In the genomic region with DNA sequence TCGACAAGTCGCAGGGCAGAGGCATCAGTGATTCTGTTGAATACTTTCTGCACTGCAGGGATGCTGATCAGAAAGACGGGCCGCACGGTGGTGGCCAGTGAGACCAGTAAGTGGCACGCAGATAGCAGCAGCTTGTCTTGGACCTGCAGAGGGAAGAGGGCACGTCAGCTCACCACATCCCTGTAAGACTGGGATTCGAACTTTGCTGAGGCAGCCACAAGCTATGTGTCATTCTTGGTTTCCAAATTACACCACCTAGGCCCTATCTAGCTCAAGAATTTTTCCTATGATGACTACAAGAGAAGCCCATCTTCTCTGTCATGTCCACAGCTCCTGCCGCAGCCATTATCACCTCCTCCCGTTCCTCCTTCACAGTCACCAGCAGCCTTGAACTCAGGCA, we compare ENCODE assay signal across 21 cellular contexts. TPM values are rescaled to one million over a fixed set of nuclear protein-coding genes. Genes with fewer than 3 reads are reported as not detected.
A peak's percentile ranks its signal among the peaks of the same experiment; 100 is the strongest.
DNase-seq lines count a peak whose midpoint lies in the region; ATAC-seq and TF ChIP-seq lines count a peak whose summit lies in the region.
"Had no signal": no experiment of that assay in that cellular context is flagged by ENCODE, and none has a peak within 500 bp of the region (broad histone marks: within the 10 kb centered on the region; RNA-seq: fewer than 3 reads in every experiment).

No MANE protein-coding gene starts in this region.

- no peak for TF ChIP-seq POLR2A in erythroblast (IDR thresholded peaks at IDR 0.05; ENCODE audit: low read length)

- DNase-seq in activated T-cell treated with anti-CD3 and anti-CD28 coated beads, Interleukin-2, amount 50 U/mL, for 24 hours, result no peak
- DNase-seq in activated T-cell treated with anti-CD3 and anti-CD28 coated beads, Interleukin-2, amount 50 U/mL, for 1 hour, result no peak
- DNase-seq in T-cell, result no peak
- no peak for DNase-seq in activated naive CD8-positive, alpha-beta T cell treated with anti-CD3 and anti-CD28 coated beads for 36 hours
- peak; percentile 12 for DNase-seq in stimulated activated CD4-positive, alpha-beta T cell treated with anti-CD3 and anti-CD28 coated beads, Interleukin-4, amount 100 ng/mL, for 24 hours
- DNase-seq in coronary artery (ENCODE audit: low spot score), result no peak
- no peak for DNase-seq in erythroblast (lab: John Stamatoyannopoulos, UW)
- DNase-seq: foreskin melanocyte, left cardiac atrium, midbrain, NCI-H187, NCI-H345, uterus had no signal

- no peak for ATAC-seq in T-cell (replicated peaks in 1 of 4)
- no peak for ATAC-seq in GM18520 (IDR thresholded peaks at IDR 0.05; ENCODE audit: unreplicated experiment)
- ATAC-seq: left cardiac atrium had no signal

- peak overlapping the region; percentile 92 for H3K27ac Mint-ChIP-seq in activated T-cell treated with anti-CD3 and anti-CD28 coated beads, Interleukin-2, amount 50 U/mL, for 24 hours
- H3K27ac Mint-ChIP-seq in T-cell, result peak overlapping the region; percentile 15 to 59
- H3K27ac Mint-ChIP-seq in activated naive CD8-positive, alpha-beta T cell treated with anti-CD3 and anti-CD28 coated beads for 36 hours, result peak overlapping the region; percentile 59

- H3K4me3 ChIP-seq in coronary artery, result no peak overlapping the region
- H3K4me3 ChIP-seq: breast epithelium, SK-N-MC, uterus had no signal

- CTCF ChIA-PET in T-cell (lab: Charles Lee), result interaction anchor here (0.6 to 0.9 kb wide), 2 partner anchors 69 to 105 kb away, joined by 3 to 4 read pairs; no protein-coding TSS in a partner anchor

- no peaks in the 10 kb centered on the region for H3K9me3 Mint-ChIP-seq in activated T-cell treated with anti-CD3 and anti-CD28 coated beads, Interleukin-2, amount 50 U/mL, for 24 hours
- no peaks in the 10 kb centered on the region for H3K9me3 Mint-ChIP-seq in T-cell
- no peaks in the 10 kb centered on the region for H3K9me3 Mint-ChIP-seq in activated naive CD8-positive, alpha-beta T cell treated with anti-CD3 and anti-CD28 coated beads for 36 hours

- H3K27ac ChIP-seq in coronary artery, result no peak overlapping the region
- H3K27ac ChIP-seq: breast epithelium, epithelial cell of prostate, SK-N-MC, uterus had no signal

- peaks cover 97% of the 10 kb centered on the region for H3K36me3 Mint-ChIP-seq in activated T-cell treated with anti-CD3 and anti-CD28 coated beads, Interleukin-2, amount 50 U/mL, for 24 hours (ENCODE audit: low read depth)
- H3K36me3 Mint-ChIP-seq in T-cell, result peaks cover 63% of the 10 kb centered on the region
- H3K36me3 Mint-ChIP-seq in activated naive CD8-positive, alpha-beta T cell treated with anti-CD3 and anti-CD28 coated beads for 36 hours, result peaks cover 18% of the 10 kb centered on the region

- POLR2A ChIA-PET in T-cell (lab: Charles Lee), result interaction anchor here in 1 of 2 donors (0.6 kb wide), 1 partner anchor 11 kb away, joined by 5 read pairs; no protein-coding TSS in a partner anchor

- no peak overlapping the region for H3K4me3 Mint-ChIP-seq in activated T-cell treated with anti-CD3 and anti-CD28 coated beads, Interleukin-2, amount 50 U/mL, for 24 hours
- no peak overlapping the region for H3K4me3 Mint-ChIP-seq in T-cell
- H3K4me3 Mint-ChIP-seq in activated naive CD8-positive, alpha-beta T cell treated with anti-CD3 and anti-CD28 coated beads for 36 hours, result no peak overlapping the region

- TF ChIP-seq CTCF in coronary artery (IDR thresholded peaks at IDR 0.05), result no peak

- H3K27me3 Mint-ChIP-seq in activated T-cell treated with anti-CD3 and anti-CD28 coated beads, Interleukin-2, amount 50 U/mL, for 24 hours, result no peaks in the 10 kb centered on the region
- H3K27me3 Mint-ChIP-seq in T-cell, result no peaks in the 10 kb centered on the region
- no peaks in the 10 kb centered on the region for H3K27me3 Mint-ChIP-seq in activated naive CD8-positive, alpha-beta T cell treated with anti-CD3 and anti-CD28 coated beads for 36 hours

- peaks cover 21% of the 10 kb centered on the region for H3K4me1 Mint-ChIP-seq in activated T-cell treated with anti-CD3 and anti-CD28 coated beads, Interleukin-2, amount 50 U/mL, for 24 hours (ENCODE audit: low read depth)
- H3K4me1 Mint-ChIP-seq in T-cell, result peaks cover 12 to 18% (median 13%) of the 10 kb centered on the region in 3 donors
- peaks cover 28% of the 10 kb centered on the region for H3K4me1 Mint-ChIP-seq in activated naive CD8-positive, alpha-beta T cell treated with anti-CD3 and anti-CD28 coated beads for 36 hours

RNA-seq across cellular contexts. Expression of a gene that starts 49.4 kb away (rescaled TPM):
- not detected for total RNA-seq in T-cell
- total RNA-seq in activated naive CD8-positive, alpha-beta T cell treated with anti-CD3 and anti-CD28 coated beads for 36 hours, result not detected
- total RNA-seq: breast epithelium, dermis microvascular lymphatic vessel endothelial cell, MCF 10A, renal cortical epithelial cell, subcutaneous adipose tissue had no signal

Comparison
In these comparisons a context has a peak if more than half of its experiments do, and no peak if none do; other contexts are left out.
1. H3K27ac Mint-ChIP-seq: peak in every context shown above with its lines; median percentile 92 in activated T-cell treated with anti-CD3 and anti-CD28 coated beads, Interleukin-2, amount 50 U/mL, for 24 hours; 59 in activated naive CD8-positive, alpha-beta T cell treated with anti-CD3 and anti-CD28 coated beads for 36 hours; 37 in T-cell.